8 cellular contexts compared by ENCODE assay signal in the genomic region with DNA sequence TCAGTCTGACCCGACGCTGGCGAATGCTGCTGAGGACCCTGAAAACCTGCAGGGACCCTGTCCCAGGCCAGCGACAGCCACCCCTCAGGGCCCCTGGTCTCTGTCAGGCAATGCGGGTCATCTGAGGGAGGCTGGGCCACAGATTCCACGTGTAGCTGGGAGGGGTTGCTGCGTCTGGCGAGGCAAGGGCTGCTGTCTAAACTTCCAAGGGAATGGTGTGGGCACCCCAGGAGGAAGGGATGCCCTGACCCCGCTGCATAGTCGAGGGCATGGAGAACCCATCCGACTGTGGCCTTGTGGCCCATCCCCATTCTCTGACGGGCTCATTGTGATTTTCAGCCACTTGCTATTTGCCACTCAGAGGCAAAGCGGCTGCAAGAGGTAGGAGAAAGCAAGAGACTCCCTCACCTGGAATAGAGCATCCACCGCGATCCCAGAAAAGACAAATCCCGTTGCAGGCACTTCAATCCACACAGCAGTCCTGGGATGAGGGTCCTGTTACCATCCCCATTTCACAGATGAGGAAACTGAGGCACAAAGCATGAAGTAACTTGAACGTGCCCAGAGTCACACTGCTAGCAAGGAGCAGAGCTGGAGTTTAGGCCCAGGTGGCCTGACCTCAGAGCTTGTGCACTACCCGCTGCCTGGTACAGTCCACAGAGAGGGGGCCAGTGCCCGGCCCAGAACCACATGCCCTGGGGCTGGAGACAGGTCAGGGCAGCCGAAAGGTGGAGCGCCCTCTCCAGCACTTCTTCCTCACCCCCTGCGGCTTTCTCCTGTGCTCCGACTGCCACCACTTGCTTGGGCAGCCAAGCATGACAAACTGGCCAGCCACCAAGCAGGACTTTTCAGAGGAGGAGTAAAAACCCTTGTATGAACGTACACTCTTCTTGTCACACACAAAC.
A peak's percentile ranks its signal among the peaks of the same experiment; 100 is the strongest.
DNase-seq lines count a peak whose midpoint lies in the region; ATAC-seq and TF ChIP-seq lines count a peak whose summit lies in the region.

No MANE protein-coding gene starts in this region.

- H3K36me3 Mint-ChIP-seq in activated naive CD4-positive, alpha-beta T cell treated with anti-CD3 and anti-CD28 coated beads, Interleukin-2, amount 10 ng/mL, durations not matched to agents 7 days and 5 days, result peaks cover 75% of the 10 kb centered on the region
- peaks cover 91% of the 10 kb centered on the region for H3K36me3 Mint-ChIP-seq in activated B cell treated with CpG ODN at 0.5 μM for 24 hours (ENCODE audit: low read depth)

- peaks cover 0 to 59% (median 34%) of the 10 kb centered on the region in 4 donors for H3K36me3 ChIP-seq in upper lobe of left lung

- peaks cover 73 to 100% (median 89%) of the 10 kb centered on the region in 4 donors for H3K4me1 ChIP-seq in upper lobe of left lung

- no peaks in the 10 kb centered on the region for H3K9me3 Mint-ChIP-seq in activated naive CD4-positive, alpha-beta T cell treated with anti-CD3 and anti-CD28 coated beads, Interleukin-2, amount 10 ng/mL, durations not matched to agents 7 days and 5 days
- no peaks in the 10 kb centered on the region for H3K9me3 Mint-ChIP-seq in activated B cell treated with CpG ODN at 0.5 μM for 24 hours

- H3K4me3 Mint-ChIP-seq in activated naive CD4-positive, alpha-beta T cell treated with anti-CD3 and anti-CD28 coated beads, Interleukin-2, amount 10 ng/mL, durations not matched to agents 7 days and 5 days, result no peak overlapping the region
- H3K4me3 Mint-ChIP-seq in activated B cell treated with CpG ODN at 0.5 μM for 24 hours, result no peak overlapping the region

- no peaks in the 10 kb centered on the region for H3K9me3 ChIP-seq in upper lobe of left lung

- no peak overlapping the region for H3K4me3 ChIP-seq in upper lobe of left lung

- 82 to 87% methylated on average over 19 to 24 of the region's 24 CpGs for WGBS in upper lobe of left lung, 2 donors

- H3K27me3 ChIP-seq in upper lobe of left lung, result no peaks in the 10 kb centered on the region

- no peaks in the 10 kb centered on the region for H3K27me3 Mint-ChIP-seq in activated naive CD4-positive, alpha-beta T cell treated with anti-CD3 and anti-CD28 coated beads, Interleukin-2, amount 10 ng/mL, durations not matched to agents 7 days and 5 days
- no peaks in the 10 kb centered on the region for H3K27me3 Mint-ChIP-seq in activated B cell treated with CpG ODN at 0.5 μM for 24 hours

- POLR2A ChIA-PET in activated B cell treated with CpG ODN at 0.5 μM for 24 hours (lab: Charles Lee), result interaction anchor here (0.5 to 1.7 kb wide), 11 partner anchors 15 to 157 kb away, joined by 3 to 9 read pairs (median 3); no protein-coding TSS in a partner anchor

- ATAC-seq in activated B cell treated with CpG ODN at 0.5 μM for 24 hours (ENCODE audit: low read depth) (peak; percentile 10), upper lobe of left lung (ENCODE audit: low FRiP score in 2 of 2) (no peak), GM21526 (IDR thresholded peaks at IDR 0.05; ENCODE audit: low FRiP score, unreplicated experiment) (no peak)

- no peak for TF ChIP-seq POLR2A in upper lobe of left lung (IDR thresholded peaks at IDR 0.05)

- peak overlapping the region; percentile 54 to 81 (median 72) for H3K27ac ChIP-seq in upper lobe of left lung

- peak overlapping the region; percentile 83 for H3K27ac Mint-ChIP-seq in activated naive CD4-positive, alpha-beta T cell treated with anti-CD3 and anti-CD28 coated beads, Interleukin-2, amount 10 ng/mL, durations not matched to agents 7 days and 5 days
- H3K27ac Mint-ChIP-seq in activated B cell treated with CpG ODN at 0.5 μM for 24 hours, result peak overlapping the region; percentile 84

- TF ChIP-seq EP300 in upper lobe of left lung (IDR thresholded peaks at IDR 0.05), result no peak

- TF ChIP-seq CTCF in activated B cell treated with CpG ODN at 0.5 μM for 24 hours (IDR thresholded peaks at IDR 0.05), result no peak
- TF ChIP-seq CTCF in upper lobe of left lung (IDR thresholded peaks at IDR 0.05), result no peak

- intact Hi-C loops in activated B cell treated with CpG ODN at 0.5 μM for 24 hours (cut with micrococcal nuclease), result loop anchor here (1.0 to 2.0 kb wide), 9 partner anchors 16 to 616 kb away; no protein-coding TSS in a partner anchor

- no peak for DNase-seq in activated naive CD4-positive, alpha-beta T cell treated with anti-CD3 and anti-CD28 coated beads, Interleukin-2, amount 10 ng/mL, durations not matched to agents 7 days and 5 days
- no peak for DNase-seq in activated naive CD4-positive, alpha-beta T cell treated with anti-CD3 and anti-CD28 coated beads, Interleukin-2, amount 50 U/mL, for 16 hours
- no peak for DNase-seq in activated B cell treated with CpG ODN at 0.5 μM for 24 hours
- DNase-seq in kidney tubule cell (ENCODE audit: low spot score), result peak; percentile 97
- DNase-seq in upper lobe of left lung, result peak in 1 of 2 donors; percentile 43
- DNase-seq in GM03348 (ENCODE audit: low spot score), result no peak
- DNase-seq in AG08395 (ENCODE audit: low spot score), result no peak

- peaks cover 87% of the 10 kb centered on the region for H3K4me1 Mint-ChIP-seq in activated naive CD4-positive, alpha-beta T cell treated with anti-CD3 and anti-CD28 coated beads, Interleukin-2, amount 10 ng/mL, durations not matched to agents 7 days and 5 days
- peaks cover 89% of the 10 kb centered on the region for H3K4me1 Mint-ChIP-seq in activated B cell treated with CpG ODN at 0.5 μM for 24 hours

- CTCF ChIA-PET in activated naive CD4-positive, alpha-beta T cell treated with anti-CD3 and anti-CD28 coated beads, Interleukin-2, amount 10 ng/mL, durations not matched to agents 7 days and 5 days (lab: Charles Lee), result interaction anchor here (0.6 to 8.0 kb wide), 57 partner anchors 7 to 615 kb away, joined by 3 to 128 read pairs (median 5); no protein-coding TSS in a partner anchor
- CTCF ChIA-PET in activated B cell treated with CpG ODN at 0.5 μM for 24 hours (lab: Charles Lee), result interaction anchor here (0.7 to 3.6 kb wide), 50 partner anchors 7 to 533 kb away, joined by 3 to 111 read pairs (median 5); no protein-coding TSS in a partner anchor
